In genomic region chr9:115093550-115093949, GRCh38 we compare ENCODE assay signal across 29 cellular contexts. TPM values are rescaled to one million over a fixed set of nuclear protein-coding genes. Genes with fewer than 3 reads are reported as not detected.
"Had no signal": no experiment of that assay in that cellular context is flagged by ENCODE, and none has a peak within 500 bp of the region (broad histone marks: within the 10 kb centered on the region; RNA-seq: fewer than 3 reads in every experiment).

No MANE protein-coding gene starts in this region.

- DNase-seq: activated CD4-positive, alpha-beta memory T cell treated with anti-CD3 and anti-CD28 coated beads for 36 hours; activated CD4-positive, alpha-beta T cell treated with anti-CD3 and anti-CD28 coated beads for 36 hours; activated CD4-positive, alpha-beta T cell treated with anti-CD3 and anti-CD28 coated beads, Interleukin-2, amount 10 ng/mL, durations not matched to agents 24 days and 14 days; activated CD4-positive, CD25-positive, alpha-beta regulatory T cell; activated CD4-positive, CD25-positive, alpha-beta regulatory T cell treated with anti-CD3 and anti-CD28 coated beads, Interleukin-2, amount 50 U/mL, for 72 hours; activated CD8-positive, alpha-beta memory T cell treated with anti-CD3 and anti-CD28 coated beads, Interleukin-2, amount 10 ng/mL, durations not matched to agents 7 days and 5 days; activated CD8-positive, alpha-beta memory T cell treated with anti-CD3 and anti-CD28 coated beads, Interleukin-2, amount 50 U/mL, for 4 hours; activated CD8-positive, alpha-beta T cell treated with anti-CD3 and anti-CD28 coated beads, Interleukin-2, amount 10 ng/mL, durations not matched to agents 7 days and 5 days; activated effector memory CD4-positive, alpha-beta T cell treated with anti-CD3 and anti-CD28 coated beads, Interleukin-2, amount 50 U/mL, for 16 hours; activated naive CD4-positive, alpha-beta T cell treated with anti-CD3 and anti-CD28 coated beads for 36 hours; activated naive CD8-positive, alpha-beta T cell treated with anti-CD3 and anti-CD28 coated beads for 36 hours; activated naive CD8-positive, alpha-beta T cell treated with anti-CD3 and anti-CD28 coated beads, Interleukin-2, amount 50 U/mL, for 24 hours; activated T-cell treated with anti-CD3 and anti-CD28 coated beads, Interleukin-2, amount 50 U/mL, for 1 hour; activated T-cell treated with anti-CD3 and anti-CD28 coated beads, Interleukin-2, amount 50 U/mL, for 48 hours; adrenal gland; amygdala; aorta; body of pancreas; caudate nucleus; cortex of kidney; dermis blood vessel endothelial cell; effector CD4-positive, alpha-beta T cell; effector memory CD8-positive, alpha-beta T cell; esophagus squamous epithelium; foreskin melanocyte; head of caudate nucleus; T-helper 2 cell had no signal

- ATAC-seq: activated CD4-positive, alpha-beta T cell treated with anti-CD3 and anti-CD28 coated beads for 36 hours; activated CD8-positive, alpha-beta memory T cell treated with anti-CD3 and anti-CD28 coated beads, Interleukin-2, amount 10 ng/mL, durations not matched to agents 7 days and 5 days; activated CD8-positive, alpha-beta T cell treated with anti-CD3 and anti-CD28 coated beads, Interleukin-2, amount 10 ng/mL, durations not matched to agents 7 days and 5 days; activated naive CD8-positive, alpha-beta T cell treated with anti-CD3 and anti-CD28 coated beads, Interleukin-2, amount 50 U/mL, for 24 hours; body of pancreas; effector memory CD8-positive, alpha-beta T cell; gastroesophageal sphincter had no signal

- H3K36me3 ChIP-seq: adrenal gland, esophagus squamous epithelium had no signal

- H3K27me3 ChIP-seq: adrenal gland, body of pancreas, esophagus squamous epithelium, gastroesophageal sphincter had no signal

- H3K4me3 ChIP-seq: adrenal gland, body of pancreas, esophagus squamous epithelium, gastroesophageal sphincter had no signal

- H3K27ac ChIP-seq: adrenal gland, body of pancreas, epithelial cell of prostate, esophagus squamous epithelium, gastroesophageal sphincter had no signal

- H3K9me3 ChIP-seq: adrenal gland, body of pancreas, esophagus squamous epithelium, gastroesophageal sphincter had no signal

RNA-seq across cellular contexts. Expression of gene TNC, which starts 24.4 kb away (rescaled TPM):
- total RNA-seq: activated CD8-positive, alpha-beta T cell treated with anti-CD3 and anti-CD28 coated beads, Interleukin-2, amount 10 ng/mL, durations not matched to agents 7 days and 5 days had no signal
